ENCODE assay signal across 8 cellular contexts in genomic region chr19:18173572-18174294, GRCh38. TPM values are rescaled to one million over a fixed set of nuclear protein-coding genes. Genes with fewer than 3 reads are reported as not detected.
DNase-seq lines count a peak whose midpoint lies in the region; ATAC-seq and TF ChIP-seq lines count a peak whose summit lies in the region.

TSS of gene IFI30 (plus strand) at chr19:18173813. CDS start at chr19:18173842, 29 bp downstream.

- H3K4me3 ChIP-seq in effector memory CD4-positive, alpha-beta T cell (ENCODE audit: insufficient read depth, low read depth, low read length, poor library complexity, severe bottlenecking): peak within 1 kb of the TSS; percentile 81
- H3K4me3 ChIP-seq in mesodermal cell (ENCODE audit: extremely low read depth, insufficient read depth, low read length, poor library complexity, severe bottlenecking): peak within 1 kb of the TSS; percentile 27
- H3K4me3 ChIP-seq in stomach: peak within 1 kb of the TSS; percentile 65 to 83 (median 74)

- 3 to 5% methylated on average over 40 to 44 of the region's 47 CpGs for WGBS in mesodermal cell (ENCODE audit: insufficient coverage in 2 of 2), 2 experiments
- WGBS in stomach, 5 donors: 0 to 1% (median 1%) methylated on average over 38 to 47 of the region's 47 CpGs

- H3K36me3 ChIP-seq in effector memory CD4-positive, alpha-beta T cell (ENCODE audit: control insufficient read depth, insufficient read depth, low read length): no peaks in the 10 kb centered on the region
- H3K36me3 ChIP-seq in mesodermal cell (ENCODE audit: control insufficient read depth, insufficient read depth, low read length) (peaks cover 16% of the 10 kb centered on the region), stomach (peaks cover 12 to 46% (median 33%) of the 10 kb centered on the region in 4 donors)

- DNase-seq in NCI-H1436 (lab: John Stamatoyannopoulos, UW): peak; percentile 77
- no peak for DNase-seq in NCI-H1436 treated with DMSO at 0.1 percent for 48 hours (lab: John Stamatoyannopoulos, UW)
- DNase-seq in NCI-H2107 treated with DMSO at 0.1 percent for 48 hours (lab: John Stamatoyannopoulos, UW; ENCODE audit: unreplicated experiment): peak; percentile 53
- DNase-seq in activated CD4-positive, alpha-beta T cell treated with anti-CD3 and anti-CD28 coated beads for 48 hours: peak; percentile 73
- DNase-seq in effector memory CD4-positive, alpha-beta T cell: peak; percentile 34 to 50 (median 43)
- DNase-seq in stomach: peak; percentile 96

- intact Hi-C loops in stomach (cut with DNase I; ENCODE audit: low total_unique reads): no loop called here

- no peaks in the 10 kb centered on the region for H3K27me3 ChIP-seq in effector memory CD4-positive, alpha-beta T cell (replicated peaks; ENCODE audit: control insufficient read depth, insufficient read depth, low read length, poor library complexity, severe bottlenecking)
- no peaks in the 10 kb centered on the region for H3K27me3 ChIP-seq in stomach

- peak; percentile 44 for ATAC-seq in HG02623 (IDR thresholded peaks at IDR 0.05; ENCODE audit: unreplicated experiment)

- H3K4me1 ChIP-seq in effector memory CD4-positive, alpha-beta T cell (ENCODE audit: control insufficient read depth, insufficient read depth, low read length, poor library complexity, severe bottlenecking): peaks cover 4% of the 10 kb centered on the region
- H3K4me1 ChIP-seq in mesodermal cell (ENCODE audit: control insufficient read depth, insufficient read depth, low read length, poor library complexity, severe bottlenecking): no peaks in the 10 kb centered on the region
- peaks cover 16 to 50% (median 31%) of the 10 kb centered on the region in 4 donors for H3K4me1 ChIP-seq in stomach

- H3K9me3 ChIP-seq in effector memory CD4-positive, alpha-beta T cell (ENCODE audit: control insufficient read depth, low read length): no peaks in the 10 kb centered on the region
- H3K9me3 ChIP-seq in mesodermal cell (ENCODE audit: control insufficient read depth, low read length) (no peaks in the 10 kb centered on the region), stomach (no peaks in the 10 kb centered on the region)

- TF ChIP-seq POLR2A in stomach (IDR thresholded peaks at IDR 0.05): peak in 1 of 4 donors; percentile 28

- TF ChIP-seq EP300 in stomach (IDR thresholded peaks at IDR 0.05): no peak

- no peak for TF ChIP-seq CTCF in stomach (IDR thresholded peaks at IDR 0.05)

- peak within 1 kb of the TSS; percentile 50 for H3K27ac ChIP-seq in effector memory CD4-positive, alpha-beta T cell (ENCODE audit: insufficient read depth, low read length, poor library complexity, severe bottlenecking)
- no peak within 1 kb of the TSS for H3K27ac ChIP-seq in mesodermal cell (ENCODE audit: low read depth, low read length, severe bottlenecking)
- H3K27ac ChIP-seq in stomach: peak within 1 kb of the TSS; percentile 82 to 89 (median 85)

RNA-seq across cellular contexts. Expression of gene IFI30, which starts in this region (rescaled TPM):
- polyA plus RNA-seq in mesodermal cell (2013, experiment 1 of 2): 3.5 TPM
- polyA plus RNA-seq in mesodermal cell (2013, experiment 2 of 2): 2.9 TPM
- total RNA-seq in stomach: 100 to 1,000 TPM in 1 of 5 donors, 10 to 100 TPM in 3, not detected in 1; 37.3 to 199 (median 43.9) TPM
- 100 to 1,000 TPM in 1 of 3 donors, 10 to 100 TPM in 2; 53.2 to 103 (median 82.9) TPM for polyA plus RNA-seq in stomach

Comparison
In these comparisons a context has a peak if more than half of its experiments do, and no peak if none do; other contexts are left out.
1. H3K4me3 ChIP-seq: peak in every context shown above with its lines; median percentile 81 in effector memory CD4-positive, alpha-beta T cell; 74 in stomach; 27 in mesodermal cell.